Comparison of ENCODE assay signal across 8 cellular contexts in the genomic region with DNA sequence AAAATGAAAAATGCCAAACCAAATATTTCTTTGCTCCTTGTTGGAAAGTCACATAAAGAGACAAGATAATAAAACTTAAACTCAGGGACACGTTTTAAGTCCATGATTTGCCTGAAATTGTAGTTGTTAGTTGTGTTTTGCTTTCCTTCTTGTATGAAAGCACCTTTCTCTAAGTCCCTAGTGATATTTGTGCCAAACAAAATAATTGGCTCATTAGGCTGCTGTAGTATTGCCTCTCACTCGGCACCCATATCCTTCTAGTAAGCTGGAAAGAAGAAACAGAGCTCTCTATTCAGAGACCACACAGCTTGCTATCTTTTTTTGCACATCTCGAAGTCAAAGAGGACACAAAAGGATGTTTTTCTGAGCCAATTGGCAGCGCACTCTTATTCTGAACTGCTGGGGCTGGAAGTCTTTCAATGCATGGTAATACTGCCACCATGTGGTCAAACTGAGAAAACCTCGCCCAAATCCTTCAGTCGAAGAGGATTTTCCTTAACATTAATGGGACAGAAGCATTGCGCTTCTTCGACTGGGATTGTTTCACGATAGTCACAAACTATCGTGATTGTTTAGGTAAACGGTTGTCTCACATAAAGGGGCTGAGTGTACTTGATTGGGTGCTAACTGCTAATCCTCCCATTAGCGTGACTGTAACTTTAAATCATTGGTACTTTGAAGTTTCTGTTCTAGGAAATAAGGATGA.
DNase-seq lines count a peak whose midpoint lies in the region; TF ChIP-seq lines count a peak whose summit lies in the region.

No MANE protein-coding gene starts in this region.

- CTCF ChIA-PET in activated naive CD4-positive, alpha-beta T cell treated with anti-CD3 and anti-CD28 coated beads, Interleukin-2, amount 10 ng/mL, durations not matched to agents 7 days and 5 days (lab: Charles Lee), result interaction anchor here (0.6 kb wide), 1 partner anchor 1010 kb away, joined by 3 read pairs; no protein-coding TSS in a partner anchor

- no peaks in the 10 kb centered on the region for H3K27me3 ChIP-seq in H7 (ENCODE audit: control insufficient read depth, insufficient read depth, low read length)

- no peak overlapping the region for H3K27ac Mint-ChIP-seq in activated naive CD4-positive, alpha-beta T cell treated with anti-CD3 and anti-CD28 coated beads, Interleukin-2, amount 10 ng/mL, durations not matched to agents 7 days and 5 days

- no peak overlapping the region for H3K4me3 ChIP-seq in H7 (ENCODE audit: insufficient read depth, low read depth, low read length)

- no peaks in the 10 kb centered on the region for H3K36me3 Mint-ChIP-seq in activated naive CD4-positive, alpha-beta T cell treated with anti-CD3 and anti-CD28 coated beads, Interleukin-2, amount 10 ng/mL, durations not matched to agents 7 days and 5 days

- TF ChIP-seq CTCF in GM10266 (IDR thresholded peaks at IDR 0.05; ENCODE audit: control insufficient read depth, insufficient read depth, low read depth, missing control alignments), result peak; percentile 77

- DNase-seq in GM10266 (ENCODE audit: extremely low spot score) (peak; percentile 64), H7 (peak; percentile 58), M059J (ENCODE audit: low read depth) (peak; percentile 65), SHP77 treated with DMSO at 0.1 percent for 48 hours (lab: John Stamatoyannopoulos, UW) (peak; percentile 15), globus pallidus (ENCODE audit: low spot score) (peak; percentile 93), posterior cingulate gyrus (peak in 7 of 10 donors; percentile 36 to 85 (median 68)), cortex of kidney (lab: John Stamatoyannopoulos, UW) (no peak)
- DNase-seq in activated naive CD4-positive, alpha-beta T cell treated with anti-CD3 and anti-CD28 coated beads, Interleukin-2, amount 10 ng/mL, durations not matched to agents 7 days and 5 days, result peak; percentile 58

- no peaks in the 10 kb centered on the region for H3K4me1 Mint-ChIP-seq in activated naive CD4-positive, alpha-beta T cell treated with anti-CD3 and anti-CD28 coated beads, Interleukin-2, amount 10 ng/mL, durations not matched to agents 7 days and 5 days

- no peaks in the 10 kb centered on the region for H3K36me3 ChIP-seq in H7 (replicated peaks; ENCODE audit: control insufficient read depth, insufficient read depth, low read length)

- peaks cover 3% of the 10 kb centered on the region for H3K27me3 Mint-ChIP-seq in activated naive CD4-positive, alpha-beta T cell treated with anti-CD3 and anti-CD28 coated beads, Interleukin-2, amount 10 ng/mL, durations not matched to agents 7 days and 5 days

- intact Hi-C loops in posterior cingulate gyrus (cut with DNase I), result loop anchor here (1.0 to 5.0 kb wide), 5 partner anchors 226 to 1045 kb away; a partner anchor contains a TSS

- H3K9me3 Mint-ChIP-seq in activated naive CD4-positive, alpha-beta T cell treated with anti-CD3 and anti-CD28 coated beads, Interleukin-2, amount 10 ng/mL, durations not matched to agents 7 days and 5 days, result no peaks in the 10 kb centered on the region

- H3K4me3 Mint-ChIP-seq in activated naive CD4-positive, alpha-beta T cell treated with anti-CD3 and anti-CD28 coated beads, Interleukin-2, amount 10 ng/mL, durations not matched to agents 7 days and 5 days, result no peak overlapping the region
